ENCODE assay signal across 1 cellular context in the genomic region with DNA sequence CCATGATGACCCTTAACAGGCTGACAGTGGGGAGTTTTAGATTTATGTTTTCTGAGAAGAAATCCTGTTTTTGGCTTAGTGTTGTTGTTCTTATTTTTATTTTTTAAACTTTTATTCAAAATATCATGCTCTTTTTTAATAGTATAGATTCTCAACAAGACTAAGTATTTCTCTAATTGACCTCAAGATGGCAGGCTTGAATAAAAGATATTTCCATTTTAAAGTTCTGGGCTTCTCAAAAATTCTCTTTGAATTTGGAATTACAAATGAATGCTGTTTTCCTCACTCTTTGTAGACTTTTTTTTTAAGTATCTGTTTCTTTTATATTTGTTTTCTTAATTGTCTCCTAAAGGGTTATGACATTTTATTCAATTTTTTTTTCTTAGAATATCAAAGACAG.
TF ChIP-seq lines count a peak whose summit lies in the region.

No MANE protein-coding gene starts in this region.

TF ChIP-seq in GM23338, 12 proteins besides CTCF, POLR2A, EP300 and RAD21 (continued from another document):
- TF ChIP-seq, protein P1, sequence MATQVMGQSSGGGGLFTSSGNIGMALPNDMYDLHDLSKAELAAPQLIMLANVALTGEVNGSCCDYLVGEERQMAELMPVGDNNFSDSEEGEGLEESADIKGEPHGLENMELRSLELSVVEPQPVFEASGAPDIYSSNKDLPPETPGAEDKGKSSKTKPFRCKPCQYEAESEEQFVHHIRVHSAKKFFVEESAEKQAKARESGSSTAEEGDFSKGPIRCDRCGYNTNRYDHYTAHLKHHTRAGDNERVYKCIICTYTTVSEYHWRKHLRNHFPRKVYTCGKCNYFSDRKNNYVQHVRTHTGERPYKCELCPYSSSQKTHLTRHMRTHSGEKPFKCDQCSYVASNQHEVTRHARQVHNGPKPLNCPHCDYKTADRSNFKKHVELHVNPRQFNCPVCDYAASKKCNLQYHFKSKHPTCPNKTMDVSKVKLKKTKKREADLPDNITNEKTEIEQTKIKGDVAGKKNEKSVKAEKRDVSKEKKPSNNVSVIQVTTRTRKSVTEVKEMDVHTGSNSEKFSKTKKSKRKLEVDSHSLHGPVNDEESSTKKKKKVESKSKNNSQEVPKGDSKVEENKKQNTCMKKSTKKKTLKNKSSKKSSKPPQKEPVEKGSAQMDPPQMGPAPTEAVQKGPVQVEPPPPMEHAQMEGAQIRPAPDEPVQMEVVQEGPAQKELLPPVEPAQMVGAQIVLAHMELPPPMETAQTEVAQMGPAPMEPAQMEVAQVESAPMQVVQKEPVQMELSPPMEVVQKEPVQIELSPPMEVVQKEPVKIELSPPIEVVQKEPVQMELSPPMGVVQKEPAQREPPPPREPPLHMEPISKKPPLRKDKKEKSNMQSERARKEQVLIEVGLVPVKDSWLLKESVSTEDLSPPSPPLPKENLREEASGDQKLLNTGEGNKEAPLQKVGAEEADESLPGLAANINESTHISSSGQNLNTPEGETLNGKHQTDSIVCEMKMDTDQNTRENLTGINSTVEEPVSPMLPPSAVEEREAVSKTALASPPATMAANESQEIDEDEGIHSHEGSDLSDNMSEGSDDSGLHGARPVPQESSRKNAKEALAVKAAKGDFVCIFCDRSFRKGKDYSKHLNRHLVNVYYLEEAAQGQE (IDR thresholded peaks at IDR 0.05; ENCODE audit: unreplicated experiment) = no peak
- TF ChIP-seq, protein P2, sequence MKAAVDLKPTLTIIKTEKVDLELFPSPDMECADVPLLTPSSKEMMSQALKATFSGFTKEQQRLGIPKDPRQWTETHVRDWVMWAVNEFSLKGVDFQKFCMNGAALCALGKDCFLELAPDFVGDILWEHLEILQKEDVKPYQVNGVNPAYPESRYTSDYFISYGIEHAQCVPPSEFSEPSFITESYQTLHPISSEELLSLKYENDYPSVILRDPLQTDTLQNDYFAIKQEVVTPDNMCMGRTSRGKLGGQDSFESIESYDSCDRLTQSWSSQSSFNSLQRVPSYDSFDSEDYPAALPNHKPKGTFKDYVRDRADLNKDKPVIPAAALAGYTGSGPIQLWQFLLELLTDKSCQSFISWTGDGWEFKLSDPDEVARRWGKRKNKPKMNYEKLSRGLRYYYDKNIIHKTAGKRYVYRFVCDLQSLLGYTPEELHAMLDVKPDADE (IDR thresholded peaks at IDR 0.05) = no peak
- TF ChIP-seq STAT1 (IDR thresholded peaks at IDR 0.05; ENCODE audit: unreplicated experiment) (no peak), EZH2phosphoT487 (IDR thresholded peaks at IDR 0.05; ENCODE audit: unreplicated experiment) (no peak), ZNF114 (CRISPR knock-in tag; IDR thresholded peaks at IDR 0.05) (no peak)
